1 cellular context compared by ENCODE assay signal in genomic region chr2:128196026-128196822, GRCh38.
TF ChIP-seq lines count a peak whose summit lies in the region.

No MANE protein-coding gene starts in this region.

TF ChIP-seq in GM23338, 12 proteins besides CTCF, POLR2A, EP300 and RAD21 (continued from another document):
- TF ChIP-seq STAT1 (IDR thresholded peaks at IDR 0.05; ENCODE audit: unreplicated experiment) (no peak), JUNB (IDR thresholded peaks at IDR 0.05; ENCODE audit: unreplicated experiment) (no peak)
